In genomic region chr13:48530833-48531232, GRCh38 we compare ENCODE assay signal across 15 cellular contexts. TPM values are rescaled to one million over a fixed set of nuclear protein-coding genes. Genes with fewer than 3 reads are reported as not detected.
DNase-seq lines count a peak whose midpoint lies in the region; ATAC-seq and TF ChIP-seq lines count a peak whose summit lies in the region.
"Had no signal": no experiment of that assay in that cellular context is flagged by ENCODE, and none has a peak within 500 bp of the region (broad histone marks: within the 10 kb centered on the region; RNA-seq: fewer than 3 reads in every experiment).

No MANE protein-coding gene starts in this region.

- TF ChIP-seq CTCF in GM12875 (IDR thresholded peaks at IDR 0.05; ENCODE audit: borderline replicate concordance, insufficient read depth, low read depth, low read length) (no peak), natural killer cell (IDR thresholded peaks at IDR 0.05) (no peak)

- H3K4ac ChIP-seq in mesenchymal stem cell (ENCODE audit: low read depth in 1 of 2, low read length in 2 of 2): no peak overlapping the region

- H3K36me3 Mint-ChIP-seq in T-helper 2 cell treated with Interferon-gamma antibody and Interleukin-4, amounts not matched to agents 5 μg/mL and 100 μg/mL, for 36 hours (ENCODE audit: low read depth): peaks cover 23% of the 10 kb centered on the region
- H3K36me3 Mint-ChIP-seq in activated T-helper 2 cell treated with anti-CD3 and anti-CD28 coated beads, Interferon-gamma antibody, Interleukin-2, Interleukin-4, amounts not matched to agents 10 μg/mL and 5 μg/mL and 100 μg/mL, durations not matched to agents 14 hours and 24 hours and 36 hours (ENCODE audit: low read depth): peaks cover 9% of the 10 kb centered on the region
- H3K36me3 Mint-ChIP-seq in natural killer cell: no peaks in the 10 kb centered on the region

- no peak overlapping the region for H4K91ac ChIP-seq in mesenchymal stem cell (ENCODE audit: low read length)

- no peak overlapping the region for H3K9ac ChIP-seq in mesenchymal stem cell (ENCODE audit: low read length)

- H3K18ac ChIP-seq in mesenchymal stem cell (ENCODE audit: low read depth in 1 of 2, low read length in 2 of 2): no peak overlapping the region

- H3K4me1 Mint-ChIP-seq in T-helper 2 cell treated with Interferon-gamma antibody and Interleukin-4, amounts not matched to agents 5 μg/mL and 100 μg/mL, for 36 hours (ENCODE audit: low read depth): peaks cover 45% of the 10 kb centered on the region
- peaks cover 28% of the 10 kb centered on the region for H3K4me1 Mint-ChIP-seq in activated T-helper 2 cell treated with anti-CD3 and anti-CD28 coated beads, Interferon-gamma antibody, Interleukin-2, Interleukin-4, amounts not matched to agents 10 μg/mL and 5 μg/mL and 100 μg/mL, durations not matched to agents 14 hours and 24 hours and 36 hours (ENCODE audit: low read depth)
- peaks cover 53 to 63% of the 10 kb centered on the region in 2 donors for H3K4me1 Mint-ChIP-seq in natural killer cell

- H3K36me3 ChIP-seq in mesenchymal stem cell (ENCODE audit: control insufficient read depth in 1 of 2, insufficient read depth in 2 of 2, low read depth in 1 of 2, low read length in 2 of 2): no peaks in the 10 kb centered on the region

- no peak overlapping the region for H2BK120ac ChIP-seq in mesenchymal stem cell (ENCODE audit: low read depth, low read length)

- intact Hi-C loops in activated T-helper 2 cell treated with anti-CD3 and anti-CD28 coated beads, Interferon-gamma antibody, Interleukin-2, Interleukin-4, amounts not matched to agents 10 μg/mL and 5 μg/mL and 100 μg/mL, durations not matched to agents 14 hours and 24 hours and 36 hours (cut with micrococcal nuclease): no loop called here
- intact Hi-C loops in natural killer cell (cut with micrococcal nuclease): no loop called here

- no peak overlapping the region for H2AK5ac ChIP-seq in mesenchymal stem cell (ENCODE audit: low read length, severe bottlenecking)

- H2BK12ac ChIP-seq in mesenchymal stem cell (ENCODE audit: low read length in 2 of 2): no peak overlapping the region

- no peak overlapping the region for H3K4me2 ChIP-seq in mesenchymal stem cell (ENCODE audit: low read length, poor library complexity, severe bottlenecking)

- DNase-seq in T-helper 2 cell treated with Interferon-gamma antibody and Interleukin-4, amounts not matched to agents 5 μg/mL and 100 μg/mL, for 36 hours (ENCODE audit: low spot score): no peak
- DNase-seq in T-helper 2 cell: no peak
- no peak for DNase-seq in activated T-helper 2 cell treated with anti-CD3 and anti-CD28 coated beads, Interferon-gamma antibody, Interleukin-2, Interleukin-4, amounts not matched to agents 10 μg/mL and 5 μg/mL and 100 μg/mL, durations not matched to agents 14 hours and 24 hours and 36 hours (ENCODE audit: low spot score)
- no peak for DNase-seq in natural killer cell
- no peak for DNase-seq in mesenchymal stem cell
- no peak for DNase-seq in NCI-H2227 treated with DMSO at 0.1 percent for 48 hours (lab: John Stamatoyannopoulos, UW)
- DNase-seq: activated gamma-delta T cell treated with Interleukin-2 at 50 U/mL for 16 hours, Caco-2, hippocampal formation, NCI-H1092 treated with DMSO at 0.1 percent for 48 hours, occipital lobe, SW 1271 had no signal

- peaks cover 9% of the 10 kb centered on the region for H3K9me3 Mint-ChIP-seq in T-helper 2 cell treated with Interferon-gamma antibody and Interleukin-4, amounts not matched to agents 5 μg/mL and 100 μg/mL, for 36 hours
- peaks cover 9% of the 10 kb centered on the region for H3K9me3 Mint-ChIP-seq in activated T-helper 2 cell treated with anti-CD3 and anti-CD28 coated beads, Interferon-gamma antibody, Interleukin-2, Interleukin-4, amounts not matched to agents 10 μg/mL and 5 μg/mL and 100 μg/mL, durations not matched to agents 14 hours and 24 hours and 36 hours
- H3K9me3 Mint-ChIP-seq in natural killer cell: peaks cover 0 to 2% of the 10 kb centered on the region in 2 donors

- H3K27me3 Mint-ChIP-seq in T-helper 2 cell treated with Interferon-gamma antibody and Interleukin-4, amounts not matched to agents 5 μg/mL and 100 μg/mL, for 36 hours (ENCODE audit: low read depth): peaks cover 2% of the 10 kb centered on the region
- peaks cover 2% of the 10 kb centered on the region for H3K27me3 Mint-ChIP-seq in activated T-helper 2 cell treated with anti-CD3 and anti-CD28 coated beads, Interferon-gamma antibody, Interleukin-2, Interleukin-4, amounts not matched to agents 10 μg/mL and 5 μg/mL and 100 μg/mL, durations not matched to agents 14 hours and 24 hours and 36 hours (ENCODE audit: low read depth)
- no peaks in the 10 kb centered on the region for H3K27me3 Mint-ChIP-seq in natural killer cell (ENCODE audit: low read depth in 2 of 2)

- H3K4me3 ChIP-seq in GM12875 (ENCODE audit: low read depth, low read length): peak overlapping the region; percentile 73
- H3K4me3 ChIP-seq in mesenchymal stem cell (ENCODE audit: insufficient read depth in 1 of 2, low read depth in 1 of 2, low read length in 2 of 2): no peak overlapping the region

- H3K79me1 ChIP-seq in mesenchymal stem cell (replicated peaks; ENCODE audit: low read length, poor library complexity, severe bottlenecking): peaks cover 19% of the 10 kb centered on the region

- no peak overlapping the region for H3K27ac Mint-ChIP-seq in T-helper 2 cell treated with Interferon-gamma antibody and Interleukin-4, amounts not matched to agents 5 μg/mL and 100 μg/mL, for 36 hours
- H3K27ac Mint-ChIP-seq in activated T-helper 2 cell treated with anti-CD3 and anti-CD28 coated beads, Interferon-gamma antibody, Interleukin-2, Interleukin-4, amounts not matched to agents 10 μg/mL and 5 μg/mL and 100 μg/mL, durations not matched to agents 14 hours and 24 hours and 36 hours: no peak overlapping the region
- H3K27ac Mint-ChIP-seq in natural killer cell: peak overlapping the region; percentile 96 to 98

- H3K4me3 Mint-ChIP-seq in T-helper 2 cell treated with Interferon-gamma antibody and Interleukin-4, amounts not matched to agents 5 μg/mL and 100 μg/mL, for 36 hours: peak overlapping the region; percentile 91
- peak overlapping the region; percentile 90 for H3K4me3 Mint-ChIP-seq in activated T-helper 2 cell treated with anti-CD3 and anti-CD28 coated beads, Interferon-gamma antibody, Interleukin-2, Interleukin-4, amounts not matched to agents 10 μg/mL and 5 μg/mL and 100 μg/mL, durations not matched to agents 14 hours and 24 hours and 36 hours (ENCODE audit: low read depth)
- H3K4me3 Mint-ChIP-seq in natural killer cell: peak overlapping the region; percentile 96

- no peak overlapping the region for H2AFZ ChIP-seq in mesenchymal stem cell (ENCODE audit: low read depth, low read length)

- no peaks in the 10 kb centered on the region for H3K9me3 ChIP-seq in mesenchymal stem cell (ENCODE audit: control insufficient read depth, low read length)
- H3K9me3 ChIP-seq: Caco-2 had no signal

- H2BK15ac ChIP-seq in mesenchymal stem cell (ENCODE audit: low read depth, poor library complexity, severe bottlenecking): no peak overlapping the region

- H4K8ac ChIP-seq in mesenchymal stem cell (ENCODE audit: low read length): no peak overlapping the region

- no peak overlapping the region for H3K23ac ChIP-seq in mesenchymal stem cell (ENCODE audit: low read length in 2 of 2)

- no peaks in the 10 kb centered on the region for H3K27me3 ChIP-seq in mesenchymal stem cell (ENCODE audit: control insufficient read depth in 1 of 2, insufficient read depth in 1 of 2, low read length in 2 of 2)

- WGBS in mesenchymal stem cell: 96% methylated on average over 6 of the region's 6 CpGs

- no peak for ATAC-seq in natural killer cell
- ATAC-seq in HG02970 (IDR thresholded peaks at IDR 0.05; ENCODE audit: low FRiP score, unreplicated experiment): no peak
- ATAC-seq: activated CD4-positive, CD25-positive, alpha-beta regulatory T cell treated with anti-CD3 and anti-CD28 coated beads, Interleukin-2, amount 50 U/mL, for 24 hours had no signal

- no peak overlapping the region for H3K27ac ChIP-seq in mesenchymal stem cell (ENCODE audit: low read length, poor library complexity, severe bottlenecking)

- peaks cover 6% of the 10 kb centered on the region for H3K4me1 ChIP-seq in mesenchymal stem cell (ENCODE audit: control insufficient read depth, insufficient read depth, low read depth, low read length)

- H2BK5ac ChIP-seq in mesenchymal stem cell (ENCODE audit: low read depth, low read length, poor library complexity, severe bottlenecking): no peak overlapping the region

- H3K14ac ChIP-seq in mesenchymal stem cell (ENCODE audit: low read length in 2 of 2): no peak overlapping the region

RNA-seq across cellular contexts. Expression of gene RCBTB2, which starts 2.0 kb away (rescaled TPM):
- total RNA-seq in activated T-helper 2 cell treated with anti-CD3 and anti-CD28 coated beads, Interferon-gamma antibody, Interleukin-2, Interleukin-4, amounts not matched to agents 10 μg/mL and 5 μg/mL and 100 μg/mL, durations not matched to agents 14 hours and 24 hours and 36 hours: 2.7 and 3.4 TPM in 2 replicates
- total RNA-seq in natural killer cell: 10 to 100 TPM; 21.9 to 27.1 (median 24.2) TPM
- polyA plus RNA-seq in mesenchymal stem cell (2013, experiment 1 of 2): 2.8 TPM
- 3.0 TPM for polyA plus RNA-seq in mesenchymal stem cell (2013, experiment 2 of 2)

Comparison
In these comparisons a context has a peak if more than half of its experiments do, and no peak if none do; other contexts are left out.
1. H3K27ac Mint-ChIP-seq: peak in natural killer cell (2 of 2); none in T-helper 2 cell treated with Interferon-gamma antibody and Interleukin-4, amounts not matched to agents 5 μg/mL and 100 μg/mL, for 36 hours (single experiment) and activated T-helper 2 cell treated with anti-CD3 and anti-CD28 coated beads, Interferon-gamma antibody, Interleukin-2, Interleukin-4, amounts not matched to agents 10 μg/mL and 5 μg/mL and 100 μg/mL, durations not matched to agents 14 hours and 24 hours and 36 hours (single experiment).
2. Peak in every context shown above with its lines, with median percentiles within 50 percentile points of each other: H3K4me3 Mint-ChIP-seq.